In genomic region chr7:144854839-144855424, GRCh38 we compare ENCODE assay signal across 8 cellular contexts. TPM values are rescaled to one million over a fixed set of nuclear protein-coding genes. Genes with fewer than 3 reads are reported as not detected.
DNase-seq lines count a peak whose midpoint lies in the region; ATAC-seq and TF ChIP-seq lines count a peak whose summit lies in the region.

No MANE protein-coding gene starts in this region.

- H3K27ac ChIP-seq in left ventricle myocardium inferior (replicated peaks), result no peak overlapping the region
- no peak overlapping the region for H3K27ac ChIP-seq in esophagus muscularis mucosa (replicated peaks in 1 of 4)
- H3K27ac ChIP-seq in testis, result no peak overlapping the region

- peaks cover 5 to 8% of the 10 kb centered on the region in 2 donors for H3K36me3 Mint-ChIP-seq in activated naive CD4-positive, alpha-beta T cell treated with anti-CD3 and anti-CD28 coated beads, Interleukin-2, amount 50 U/mL, for 72 hours

- no peaks in the 10 kb centered on the region for H3K27me3 ChIP-seq in left ventricle myocardium inferior (ENCODE audit: low read depth)
- H3K27me3 ChIP-seq in esophagus muscularis mucosa, result no peaks in the 10 kb centered on the region
- H3K27me3 ChIP-seq in testis, result no peaks in the 10 kb centered on the region

- H3K27ac Mint-ChIP-seq in activated naive CD4-positive, alpha-beta T cell treated with anti-CD3 and anti-CD28 coated beads, Interleukin-2, amount 50 U/mL, for 72 hours, result no peak overlapping the region

- TF ChIP-seq CTCF in left ventricle myocardium inferior (IDR thresholded peaks at IDR 0.05; ENCODE audit: borderline replicate concordance), result peak; percentile 69
- TF ChIP-seq CTCF in esophagus muscularis mucosa (IDR thresholded peaks at IDR 0.05), result peak in 2 of 3 experiments; percentile 29 to 52
- TF ChIP-seq CTCF in testis (IDR thresholded peaks at IDR 0.05), result peak in 2 of 3 experiments; percentile 32 to 39

- DNase-seq in left ventricle myocardium inferior (no peak), Right ventricle myocardium inferior (ENCODE audit: missing footprints) (no peak), NCI-H510A (lab: John Stamatoyannopoulos, UW) (peak; percentile 5), esophagus muscularis mucosa (ENCODE audit: extremely low spot score) (no peak), testis (no peak)
- DNase-seq in activated naive CD4-positive, alpha-beta T cell treated with anti-CD3 and anti-CD28 coated beads, Interleukin-2, amount 50 U/mL, for 72 hours (ENCODE audit: low spot score in 2 of 2), result no peak

- H3K9me3 ChIP-seq in left ventricle myocardium inferior (replicated peaks) (peaks cover 5% of the 10 kb centered on the region), esophagus muscularis mucosa (no peaks in the 10 kb centered on the region), testis (no peaks in the 10 kb centered on the region)

- intact Hi-C loops in left ventricle myocardium inferior (cut with micrococcal nuclease) (no loop called here), Right ventricle myocardium inferior (cut with DNase I) (no loop called here), esophagus muscularis mucosa (cut with DNase I) (no loop called here), testis (cut with DNase I; ENCODE audit: low total_unique reads) (no loop called here)

- H3K4me1 ChIP-seq in left ventricle myocardium inferior (no peaks in the 10 kb centered on the region), esophagus muscularis mucosa (peaks cover 0 to 5% (median 0%) of the 10 kb centered on the region in 4 donors), testis (no peaks in the 10 kb centered on the region)

- no peak for ATAC-seq in Right ventricle myocardium inferior
- no peak for ATAC-seq in HG03097 (IDR thresholded peaks at IDR 0.05; ENCODE audit: low FRiP score, unreplicated experiment)
- no peak for ATAC-seq in GM18870 (IDR thresholded peaks at IDR 0.05; ENCODE audit: unreplicated experiment)
- no peak for ATAC-seq in activated naive CD4-positive, alpha-beta T cell treated with anti-CD3 and anti-CD28 coated beads, Interleukin-2, amount 50 U/mL, for 72 hours

- H3K9me3 Mint-ChIP-seq in activated naive CD4-positive, alpha-beta T cell treated with anti-CD3 and anti-CD28 coated beads, Interleukin-2, amount 50 U/mL, for 72 hours, result peaks cover 4 to 7% of the 10 kb centered on the region in 2 donors

- 53% methylated on average over 3 of the region's 3 CpGs for WGBS in esophagus muscularis mucosa
- 45 to 48% methylated on average over 3 of the region's 3 CpGs for WGBS in testis, 2 donors

- H3K36me3 ChIP-seq in left ventricle myocardium inferior (no peaks in the 10 kb centered on the region), esophagus muscularis mucosa (no peaks in the 10 kb centered on the region), testis (ENCODE audit: low read depth, missing control alignments) (no peaks in the 10 kb centered on the region)

- H3K4me3 ChIP-seq in left ventricle myocardium inferior, result no peak overlapping the region
- no peak overlapping the region for H3K4me3 ChIP-seq in esophagus muscularis mucosa
- no peak overlapping the region for H3K4me3 ChIP-seq in testis

- TF ChIP-seq EP300 in esophagus muscularis mucosa (IDR thresholded peaks at IDR 0.05), result no peak

- TF ChIP-seq POLR2A in esophagus muscularis mucosa (IDR thresholded peaks at IDR 0.05; ENCODE audit: low read depth) (no peak), testis (IDR thresholded peaks at IDR 0.05) (no peak)

RNA-seq across cellular contexts. Expression of gene TPK1, which starts 19.1 kb away (rescaled TPM):
- total RNA-seq in left ventricle myocardium inferior, result 3.5 TPM
- total RNA-seq in Right ventricle myocardium inferior, result 5.0 TPM
- 1 to 10 TPM; 2.7 to 4.3 (median 3.4) TPM for total RNA-seq in esophagus muscularis mucosa
- 10 to 100 TPM; 10.9 to 12.6 TPM for total RNA-seq in testis
- polyA plus RNA-seq in testis (ENCODE audit: insufficient read depth, low read depth, low replicate concordance), result 17.2 TPM
- total RNA-seq in activated naive CD4-positive, alpha-beta T cell treated with anti-CD3 and anti-CD28 coated beads, Interleukin-2, amount 50 U/mL, for 72 hours, result 10 to 100 TPM; 20.8 to 23.1 TPM
